ENCODE assay signal across 8 cellular contexts in genomic region chr10:68560201-68560915, GRCh38. TPM values are rescaled to one million over a fixed set of nuclear protein-coding genes. Genes with fewer than 3 reads are reported as not detected.
DNase-seq lines count a peak whose midpoint lies in the region; ATAC-seq and TF ChIP-seq lines count a peak whose summit lies in the region.

Gene TET1 (plus strand): TSS chr10:68560337. CDS start chr10:68572339, 12,002 bp downstream.

- H3K36me3 Mint-ChIP-seq in activated CD4-positive, alpha-beta T cell treated with anti-CD3 and anti-CD28 coated beads for 36 hours (ENCODE audit: low read depth): no peaks in the 10 kb centered on the region
- peaks cover 2% of the 10 kb centered on the region for H3K36me3 Mint-ChIP-seq in activated CD8-positive, alpha-beta memory T cell treated with anti-CD3 and anti-CD28 coated beads, Interleukin-2, amount 10 ng/mL, durations not matched to agents 7 days and 5 days
- no peaks in the 10 kb centered on the region for H3K36me3 Mint-ChIP-seq in natural killer cell

- POLR2A ChIA-PET in activated CD4-positive, alpha-beta T cell treated with anti-CD3 and anti-CD28 coated beads for 36 hours (lab: Charles Lee): no interaction called here

- no peaks in the 10 kb centered on the region for H3K9me3 Mint-ChIP-seq in activated CD4-positive, alpha-beta T cell treated with anti-CD3 and anti-CD28 coated beads for 36 hours (ENCODE audit: low read depth)
- no peaks in the 10 kb centered on the region for H3K9me3 Mint-ChIP-seq in activated CD8-positive, alpha-beta memory T cell treated with anti-CD3 and anti-CD28 coated beads, Interleukin-2, amount 10 ng/mL, durations not matched to agents 7 days and 5 days (ENCODE audit: low read depth)
- H3K9me3 Mint-ChIP-seq in natural killer cell: no peaks in the 10 kb centered on the region

- H3K4me3 ChIP-seq in fibroblast of the aortic adventitia (ENCODE audit: low read depth, low read length): peak within 1 kb of the TSS; percentile 78

- CTCF ChIA-PET in activated CD4-positive, alpha-beta T cell treated with anti-CD3 and anti-CD28 coated beads for 36 hours (lab: Charles Lee): interaction anchor here (1.0 kb wide), 1 partner anchor 9 kb away, joined by 3 read pairs; no protein-coding TSS in a partner anchor
- CTCF ChIA-PET in activated CD8-positive, alpha-beta memory T cell treated with anti-CD3 and anti-CD28 coated beads, Interleukin-2, amount 10 ng/mL, durations not matched to agents 7 days and 5 days (lab: Charles Lee): interaction anchor here (0.6 to 2.2 kb wide), 4 partner anchors 9 to 166 kb away, joined by 3 to 10 read pairs (median 3); no protein-coding TSS in a partner anchor

- peak; percentile 52 for DNase-seq in activated CD4-positive, alpha-beta T cell treated with anti-CD3 and anti-CD28 coated beads for 36 hours
- DNase-seq in activated CD4-positive, alpha-beta T cell treated with anti-CD3 and anti-CD28 coated beads for 1 hour: no peak
- peak; percentile 21 for DNase-seq in NCI-H1105 (lab: John Stamatoyannopoulos, UW)
- DNase-seq in activated CD8-positive, alpha-beta memory T cell treated with anti-CD3 and anti-CD28 coated beads, Interleukin-2, amount 10 ng/mL, durations not matched to agents 7 days and 5 days: peak; percentile 50
- peak; percentile 62 for DNase-seq in fibroblast of the aortic adventitia (ENCODE audit: low read depth)
- no peak for DNase-seq in natural killer cell

- no peak within 1 kb of the TSS for H3K27ac Mint-ChIP-seq in activated CD4-positive, alpha-beta T cell treated with anti-CD3 and anti-CD28 coated beads for 36 hours
- no peak within 1 kb of the TSS for H3K27ac Mint-ChIP-seq in activated CD8-positive, alpha-beta memory T cell treated with anti-CD3 and anti-CD28 coated beads, Interleukin-2, amount 10 ng/mL, durations not matched to agents 7 days and 5 days
- H3K27ac Mint-ChIP-seq in natural killer cell: no peak within 1 kb of the TSS

- TF ChIP-seq CTCF in fibroblast of the aortic adventitia (IDR thresholded peaks at IDR 0.05; ENCODE audit: insufficient read depth, low read length) (no peak), natural killer cell (IDR thresholded peaks at IDR 0.05) (no peak)

- peaks cover 42% of the 10 kb centered on the region for H3K27me3 Mint-ChIP-seq in activated CD4-positive, alpha-beta T cell treated with anti-CD3 and anti-CD28 coated beads for 36 hours
- peaks cover 69% of the 10 kb centered on the region for H3K27me3 Mint-ChIP-seq in activated CD8-positive, alpha-beta memory T cell treated with anti-CD3 and anti-CD28 coated beads, Interleukin-2, amount 10 ng/mL, durations not matched to agents 7 days and 5 days
- H3K27me3 Mint-ChIP-seq in natural killer cell (ENCODE audit: low read depth in 2 of 2): peaks cover 46 to 79% of the 10 kb centered on the region in 2 donors

- intact Hi-C loops in activated CD4-positive, alpha-beta T cell treated with anti-CD3 and anti-CD28 coated beads for 36 hours (cut with DNase I, micrococcal nuclease): loop anchor here (1.0 to 5.0 kb wide), 2 partner anchors 40 to 42 kb away; no protein-coding TSS in a partner anchor
- intact Hi-C loops in natural killer cell (cut with micrococcal nuclease): no loop called here

- ATAC-seq in activated CD4-positive, alpha-beta T cell treated with anti-CD3 and anti-CD28 coated beads for 36 hours: peak; percentile 37
- ATAC-seq in activated CD8-positive, alpha-beta memory T cell treated with anti-CD3 and anti-CD28 coated beads, Interleukin-2, amount 10 ng/mL, durations not matched to agents 7 days and 5 days: peak; percentile 59
- ATAC-seq in natural killer cell: peak in 2 of 3 donors; percentile 38 to 54
- ATAC-seq in GM18858 (IDR thresholded peaks at IDR 0.05; ENCODE audit: unreplicated experiment): no peak
- ATAC-seq in GM19351 (IDR thresholded peaks at IDR 0.05; ENCODE audit: unreplicated experiment): no peak

- peak within 1 kb of the TSS; percentile 58 for H3K4me3 Mint-ChIP-seq in activated CD4-positive, alpha-beta T cell treated with anti-CD3 and anti-CD28 coated beads for 36 hours
- peak within 1 kb of the TSS; percentile 60 for H3K4me3 Mint-ChIP-seq in activated CD8-positive, alpha-beta memory T cell treated with anti-CD3 and anti-CD28 coated beads, Interleukin-2, amount 10 ng/mL, durations not matched to agents 7 days and 5 days
- H3K4me3 Mint-ChIP-seq in natural killer cell: peak within 1 kb of the TSS; percentile 82

- peaks cover 22% of the 10 kb centered on the region for H3K4me1 Mint-ChIP-seq in activated CD4-positive, alpha-beta T cell treated with anti-CD3 and anti-CD28 coated beads for 36 hours
- H3K4me1 Mint-ChIP-seq in activated CD8-positive, alpha-beta memory T cell treated with anti-CD3 and anti-CD28 coated beads, Interleukin-2, amount 10 ng/mL, durations not matched to agents 7 days and 5 days: peaks cover 20% of the 10 kb centered on the region
- peaks cover 23 to 26% of the 10 kb centered on the region in 2 donors for H3K4me1 Mint-ChIP-seq in natural killer cell

RNA-seq across cellular contexts. Expression of gene TET1, which starts in this region (rescaled TPM):
- 1 to 10 TPM in 1 of 2 experiments, under 1 TPM in 1; 0.71 to 1.3 TPM for total RNA-seq in activated CD4-positive, alpha-beta T cell treated with anti-CD3 and anti-CD28 coated beads for 36 hours
- total RNA-seq in activated CD8-positive, alpha-beta memory T cell treated with anti-CD3 and anti-CD28 coated beads, Interleukin-2, amount 10 ng/mL, durations not matched to agents 7 days and 5 days: 1 to 10 TPM; 2.2 to 2.8 TPM
- total RNA-seq in fibroblast of the aortic adventitia (ENCODE audit: low replicate concordance): 3.3 and 9.3 TPM in 2 replicates
- 1 to 10 TPM; 4.0 to 5.9 (median 4.5) TPM for total RNA-seq in natural killer cell

Comparison
In these comparisons a context has a peak if more than half of its experiments do, and no peak if none do; other contexts are left out.
1. DNase-seq: peak in activated CD4-positive, alpha-beta T cell treated with anti-CD3 and anti-CD28 coated beads for 36 hours (single experiment), NCI-H1105 (single experiment), activated CD8-positive, alpha-beta memory T cell treated with anti-CD3 and anti-CD28 coated beads, Interleukin-2, amount 10 ng/mL, durations not matched to agents 7 days and 5 days (single experiment) and fibroblast of the aortic adventitia (single experiment); none in activated CD4-positive, alpha-beta T cell treated with anti-CD3 and anti-CD28 coated beads for 1 hour (single experiment) and natural killer cell (single experiment).
2. ATAC-seq: peak in activated CD4-positive, alpha-beta T cell treated with anti-CD3 and anti-CD28 coated beads for 36 hours (single experiment), activated CD8-positive, alpha-beta memory T cell treated with anti-CD3 and anti-CD28 coated beads, Interleukin-2, amount 10 ng/mL, durations not matched to agents 7 days and 5 days (single experiment) and natural killer cell (2 of 3); none in GM18858 (single experiment) and GM19351 (single experiment).
3. Peak in every context shown above with its lines, with median percentiles within 50 percentile points of each other: H3K4me3 Mint-ChIP-seq.